In the genomic region with DNA sequence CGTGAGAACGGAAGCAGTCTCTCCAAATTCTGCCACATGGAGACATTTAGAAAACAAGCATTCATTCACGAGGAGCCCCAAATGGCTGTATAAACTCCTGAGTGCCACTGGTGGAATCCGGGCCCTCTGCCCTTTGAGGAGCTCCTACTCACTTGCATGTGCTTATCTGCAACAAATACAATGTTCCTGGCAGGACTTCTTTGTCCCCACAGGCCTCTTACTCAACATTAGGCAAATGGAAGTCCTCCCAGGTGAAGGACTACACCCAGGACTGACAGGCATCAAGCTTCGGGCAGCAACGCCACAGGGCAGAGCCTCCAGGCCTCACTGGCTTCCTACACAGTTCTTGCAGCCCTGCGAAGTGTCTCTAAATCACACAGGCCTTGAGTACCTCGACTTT, we compare ENCODE assay signal across 24 cellular contexts.
DNase-seq lines count a peak whose midpoint lies in the region; ATAC-seq and TF ChIP-seq lines count a peak whose summit lies in the region.
"Had no signal": no experiment of that assay in that cellular context is flagged by ENCODE, and none has a peak within 500 bp of the region (broad histone marks: within the 10 kb centered on the region; RNA-seq: fewer than 3 reads in every experiment).

No MANE protein-coding gene starts in this region.

- H3K14ac ChIP-seq in IMR-90 (replicated peaks; ENCODE audit: low read depth, low read length): 0 out of 2 replicates have a peak overlapping the region, but pooled peaks have one; percentile 26

- dilution Hi-C loops in IMR-90 (cut with HindIII; ENCODE audit: low sequenced_read_pairs, unreplicated experiment): no loop called here

- in situ Hi-C loops in IMR-90 (cut with MboI; ENCODE audit: low sequenced_read_pairs): no loop called here

- H3K4me1 Mint-ChIP-seq in progenitor cell of endocrine pancreas (ENCODE audit: low read depth): peaks cover 23% of the 10 kb centered on the region
- H3K4me1 Mint-ChIP-seq in stimulated activated memory B cell treated with anti-CD40 and anti-IgM and Interleukin-4, amounts not matched to agents 10 μg/mL and 1 μg/mL and 100 μg/mL, for 72 hours: peaks cover 7% of the 10 kb centered on the region
- H3K4me1 Mint-ChIP-seq: IgD-negative memory B cell had no signal

- intact Hi-C loops in IMR-90 (cut with micrococcal nuclease): no loop called here
- intact Hi-C loops in heart left ventricle (cut with DNase I): loop anchor here in 1 of 10 donors (5.0 kb wide), 1 partner anchor 46 kb away; no protein-coding TSS in a partner anchor
- intact Hi-C loops in ascending aorta (cut with DNase I): loop anchor here (10.0 kb wide), 1 partner anchor 324 kb away; a partner anchor contains a TSS
- intact Hi-C loops in uterus (cut with DNase I; ENCODE audit: low total_unique reads): no loop called here

- no peaks in the 10 kb centered on the region for H3K36me3 Mint-ChIP-seq in progenitor cell of endocrine pancreas (ENCODE audit: insufficient read depth)
- H3K36me3 Mint-ChIP-seq in stimulated activated memory B cell treated with anti-CD40 and anti-IgM and Interleukin-4, amounts not matched to agents 10 μg/mL and 1 μg/mL and 100 μg/mL, for 72 hours: no peaks in the 10 kb centered on the region

- H4K91ac ChIP-seq in IMR-90 (ENCODE audit: insufficient read depth, low read depth, low read length): peak overlapping the region; percentile 59; the same call in 1 of the 2 replicates

- no peak overlapping the region for H3K4me3 Mint-ChIP-seq in progenitor cell of endocrine pancreas (ENCODE audit: low read depth)
- no peak overlapping the region for H3K4me3 Mint-ChIP-seq in stimulated activated memory B cell treated with anti-CD40 and anti-IgM and Interleukin-4, amounts not matched to agents 10 μg/mL and 1 μg/mL and 100 μg/mL, for 72 hours
- H3K4me3 Mint-ChIP-seq: GM23338, IgD-negative memory B cell had no signal

- H3K18ac ChIP-seq in IMR-90 (ENCODE audit: low read depth, low read length): no peak overlapping the region

- H2AFZ ChIP-seq in IMR-90 (replicated peaks; ENCODE audit: low read length, poor library complexity): no peak overlapping the region
- H2AFZ ChIP-seq: GM23338 had no signal

- H3K4me1 ChIP-seq in IMR-90 (ENCODE audit: control insufficient read depth, insufficient read depth, low read length) (peaks cover 26% of the 10 kb centered on the region), heart left ventricle (peaks cover 9 to 56% (median 39%) of the 10 kb centered on the region in 12 donors), ascending aorta (peaks cover 11 to 21% of the 10 kb centered on the region in 2 donors), uterus (peaks cover 0 to 6% of the 10 kb centered on the region in 2 donors)

- no peak overlapping the region for H3K56ac ChIP-seq in IMR-90 (ENCODE audit: extremely low read depth, insufficient read depth, low read length)

- POLR2A ChIA-PET in IMR-90 (lab: Charles Lee; ENCODE audit: unreplicated experiment): interaction anchor here (0.6 kb wide), 1 partner anchor 70 kb away, joined by 3 read pairs; no protein-coding TSS in a partner anchor

- H3K9me3 ChIP-seq in IMR-90 (ENCODE audit: control insufficient read depth, insufficient read depth, low read length) (no peaks in the 10 kb centered on the region), heart left ventricle (no peaks in the 10 kb centered on the region), ascending aorta (no peaks in the 10 kb centered on the region), uterus (no peaks in the 10 kb centered on the region)

- no peak for TF ChIP-seq RAD21 in IMR-90 (IDR thresholded peaks at IDR 0.05; ENCODE audit: low read length)

- no peak overlapping the region for H3K4me3 ChIP-seq in IMR-90 (ENCODE audit: insufficient read depth, low read depth, low read length)
- no peak overlapping the region for H3K4me3 ChIP-seq in heart left ventricle
- no peak overlapping the region for H3K4me3 ChIP-seq in ascending aorta
- H3K4me3 ChIP-seq in uterus: no peak overlapping the region
- H3K4me3 ChIP-seq: GM12878, GM23338 had no signal

- peak overlapping the region; percentile 22 for H3K27ac Mint-ChIP-seq in progenitor cell of endocrine pancreas
- H3K27ac Mint-ChIP-seq in stimulated activated memory B cell treated with anti-CD40 and anti-IgM and Interleukin-4, amounts not matched to agents 10 μg/mL and 1 μg/mL and 100 μg/mL, for 72 hours: no peak overlapping the region
- H3K27ac Mint-ChIP-seq: GM23338, IgD-negative memory B cell had no signal

- no peak overlapping the region for H3K4ac ChIP-seq in IMR-90 (ENCODE audit: low read depth, low read length)

- WGBS in IMR-90 (ENCODE audit: extremely low coverage in 2 of 2, insufficient read length in 1 of 2), 2 experiments: 90% methylated on average over 4 of the region's 8 CpGs; no CpG with 5 or more reads in 1 of the 2 experiments
- 73 to 79% (median 79%) methylated on average over 8 of the region's 8 CpGs for WGBS in heart left ventricle, 4 donors

- no TSS peak for BruUV-seq in IMR-90 (replicated peaks; lab: Mats Ljungman, UMichigan)

- peaks cover 10% of the 10 kb centered on the region for H3K9me1 ChIP-seq in IMR-90 (ENCODE audit: insufficient read depth, low read length)

- CTCF ChIA-PET in IMR-90 (lab: Yijun Ruan, JAX): no interaction called here

- TF ChIP-seq POLR2A in IMR-90 (IDR thresholded peaks at IDR 0.05; ENCODE audit: low read depth, low read length) (no peak), heart left ventricle (IDR thresholded peaks at IDR 0.05) (no peak), uterus (IDR thresholded peaks at IDR 0.05) (no peak)

- no peak overlapping the region for H3K9ac ChIP-seq in IMR-90 (ENCODE audit: low read depth, low read length)
- H3K9ac ChIP-seq: KMS-11 had no signal

- H3K9me3 Mint-ChIP-seq in progenitor cell of endocrine pancreas (ENCODE audit: low read depth): no peaks in the 10 kb centered on the region
- no peaks in the 10 kb centered on the region for H3K9me3 Mint-ChIP-seq in stimulated activated memory B cell treated with anti-CD40 and anti-IgM and Interleukin-4, amounts not matched to agents 10 μg/mL and 1 μg/mL and 100 μg/mL, for 72 hours
- H3K9me3 Mint-ChIP-seq: GM23338, IgD-negative memory B cell had no signal

- no peak overlapping the region for H3K4me2 ChIP-seq in IMR-90 (ENCODE audit: low read depth, low read length)
- H3K4me2 ChIP-seq: GM23338, KMS-11 had no signal

- H3K36me3 ChIP-seq in IMR-90 (ENCODE audit: control insufficient read depth, insufficient read depth, low read length) (no peaks in the 10 kb centered on the region), heart left ventricle (no peaks in the 10 kb centered on the region), ascending aorta (no peaks in the 10 kb centered on the region), uterus (no peaks in the 10 kb centered on the region)

- no peak overlapping the region for H3K27ac ChIP-seq in IMR-90 (ENCODE audit: insufficient read depth, low read length)
- peak overlapping the region in 7 of 12 donors; percentile 8 to 72 (median 53) for H3K27ac ChIP-seq in heart left ventricle
- no peak overlapping the region for H3K27ac ChIP-seq in ascending aorta
- H3K27ac ChIP-seq in uterus: no peak overlapping the region
- H3K27ac ChIP-seq: KMS-11 had no signal

- ATAC-seq in IMR-90 (ENCODE audit: low read depth): no peak
- peak in 3 of 4 donors; percentile 37 to 53 (median 38) for ATAC-seq in heart left ventricle
- peak; percentile 59 for ATAC-seq in left lobe of liver
- no peak for ATAC-seq in stimulated activated memory B cell treated with anti-CD40 and anti-IgM and Interleukin-4, amounts not matched to agents 10 μg/mL and 1 μg/mL and 100 μg/mL, for 72 hours
- ATAC-seq: GM12878, GM23338, PC-3 had no signal

- H3K23ac ChIP-seq in IMR-90 (ENCODE audit: low read depth, low read length): no peak overlapping the region

- no peak overlapping the region for H2BK5ac ChIP-seq in IMR-90 (ENCODE audit: low read depth, low read length, poor library complexity, severe bottlenecking)

- no peak overlapping the region for H4K8ac ChIP-seq in IMR-90 (ENCODE audit: low read depth in 2 of 2, low read length in 2 of 2)

- H2BK20ac ChIP-seq in IMR-90 (ENCODE audit: low read depth, low read length): no peak overlapping the region; the same call in 1 of the 2 replicates

- H2AK9ac ChIP-seq in IMR-90 (replicated peaks; ENCODE audit: low read depth, low read length, poor library complexity): no peak overlapping the region

- H2BK120ac ChIP-seq in IMR-90 (ENCODE audit: low read depth, low read length): peak overlapping the region; percentile 7; the same call in 1 of the 2 replicates

- H4K20me1 ChIP-seq in IMR-90 (ENCODE audit: insufficient read depth, low read length): no peaks in the 10 kb centered on the region

- H2AK5ac ChIP-seq in IMR-90 (ENCODE audit: low read depth, low read length): peak overlapping the region; percentile 63; the same call in 1 of the 2 replicates

- peak overlapping the region; percentile 68; the same call in 1 of the 3 replicates for H2BK15ac ChIP-seq in IMR-90 (ENCODE audit: low read depth, low read length)

- H3K27me3 ChIP-seq in IMR-90 (ENCODE audit: control insufficient read depth, insufficient read depth, low read length) (peaks cover 3% of the 10 kb centered on the region; the same call in 1 of the 2 replicates), heart left ventricle (no peaks in the 10 kb centered on the region), ascending aorta (no peaks in the 10 kb centered on the region), uterus (no peaks in the 10 kb centered on the region)

- DNase-seq in IMR-90 (no peak), heart left ventricle (peak in 1 of 5 donors; percentile 60), left lobe of liver (ENCODE audit: low spot score) (peak; percentile 89), progenitor cell of endocrine pancreas (ENCODE audit: low spot score, unreplicated experiment) (no peak), COR-L47 (lab: John Stamatoyannopoulos, UW) (no peak), ascending aorta (ENCODE audit: low spot score in 2 of 2) (no peak), uterus (no peak)
- DNase-seq: DMS79; EL; GDM1; HCEC 1CT; MM.1S; NCI-H2029; NCI-H446; NCI-H524 treated with DMSO at 0.1 percent for 48 hours; NCI-H774; NK-92 treated with Interleukin-12 subunit alpha and Interleukin-12 subunit beta, amount 100 ng/mL, for 24 hours; PC-3; SHP77 had no signal

- TF ChIP-seq CTCF in IMR-90 (conservative IDR thresholded peaks at IDR 0.05; ENCODE audit: low read depth, low read length): no peak
- no peak for TF ChIP-seq CTCF in heart left ventricle (IDR thresholded peaks at IDR 0.05)
- TF ChIP-seq CTCF in progenitor cell of endocrine pancreas (IDR thresholded peaks at IDR 0.05; ENCODE audit: unreplicated experiment): no peak
- TF ChIP-seq CTCF in ascending aorta (IDR thresholded peaks at IDR 0.05): no peak
- no peak for TF ChIP-seq CTCF in uterus (IDR thresholded peaks at IDR 0.05)

- H3K27me3 Mint-ChIP-seq in progenitor cell of endocrine pancreas: peaks cover 44% of the 10 kb centered on the region
- H3K27me3 Mint-ChIP-seq in stimulated activated memory B cell treated with anti-CD40 and anti-IgM and Interleukin-4, amounts not matched to agents 10 μg/mL and 1 μg/mL and 100 μg/mL, for 72 hours: peaks cover 38% of the 10 kb centered on the region

- no peak overlapping the region for H4K5ac ChIP-seq in IMR-90 (ENCODE audit: low read depth, low read length)

- no peaks in the 10 kb centered on the region for H3K79me1 ChIP-seq in IMR-90 (ENCODE audit: low read depth in 1 of 2, low read length in 2 of 2)

Comparison
In these comparisons a context has a peak if more than half of its experiments do, and no peak if none do; other contexts are left out.
1. ATAC-seq: peak in heart left ventricle (3 of 4) and left lobe of liver (single experiment); none in IMR-90 (single experiment) and stimulated activated memory B cell treated with anti-CD40 and anti-IgM and Interleukin-4, amounts not matched to agents 10 μg/mL and 1 μg/mL and 100 μg/mL, for 72 hours (single experiment).
2. H3K27ac ChIP-seq: peak in heart left ventricle (7 of 12); none in IMR-90 (single experiment), ascending aorta (0 of 2) and uterus (0 of 2).